Comparison of ENCODE assay signal across 15 cellular contexts in the genomic region with DNA sequence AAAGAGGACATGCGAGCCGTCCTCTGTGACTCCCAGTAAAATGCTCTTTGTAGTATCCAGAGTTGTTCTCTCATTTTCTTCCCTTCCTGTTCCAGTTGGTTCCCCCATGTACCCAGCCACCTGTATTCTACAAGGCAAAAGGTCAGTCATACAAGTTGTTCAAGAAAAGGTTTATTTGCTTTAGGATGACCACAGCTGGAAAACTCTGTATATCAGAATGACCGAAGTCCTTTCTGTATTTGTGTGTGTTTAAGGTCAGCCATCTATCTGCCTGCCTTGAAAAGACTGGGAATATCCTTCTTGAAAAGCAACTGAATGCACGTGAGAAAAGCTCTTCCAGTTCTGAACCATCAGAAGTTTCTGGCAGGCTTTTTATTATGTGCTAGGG. TPM values are rescaled to one million over a fixed set of nuclear protein-coding genes. Genes with fewer than 3 reads are reported as not detected.
"Had no signal": no experiment of that assay in that cellular context is flagged by ENCODE, and none has a peak within 500 bp of the region (broad histone marks: within the 10 kb centered on the region; RNA-seq: fewer than 3 reads in every experiment).

No MANE protein-coding gene starts in this region.

- H3K36me3 ChIP-seq: cardiac muscle cell, left lung, stomach, thyroid gland had no signal

- H3K9me3 ChIP-seq: left lung, stomach, thyroid gland had no signal

- ATAC-seq: left lung had no signal

- DNase-seq: activated CD4-positive, alpha-beta T cell treated with anti-CD3 and anti-CD28 coated beads, Interleukin-2, amount 10 ng/mL, durations not matched to agents 24 days and 14 days; activated naive CD4-positive, alpha-beta T cell treated with Interleukin-2 at 50 U/mL for 16 hours; effector CD4-positive, alpha-beta T cell; left lung; mesendoderm; nephron progenitor cell; stimulated activated CD4-positive, alpha-beta T cell treated with anti-CD3 and anti-CD28 coated beads, Interleukin-4, amount 100 ng/mL, for 1 hour; stimulated activated CD8-positive, alpha-beta memory T cell treated with anti-CD3 and anti-CD28 coated beads, Interleukin-4, amount 100 ng/mL, for 48 hours; stomach; T-helper 9 cell; thyroid gland had no signal

- H3K4me1 ChIP-seq: thyroid gland had no signal

- H3K27ac Mint-ChIP-seq: activated CD4-positive, alpha-beta T cell treated with anti-CD3 and anti-CD28 coated beads, Interleukin-2, amount 10 ng/mL, durations not matched to agents 24 days and 14 days had no signal

- H3K27ac ChIP-seq: cardiac muscle cell, thyroid gland, VCaP had no signal

- H3K4me3 Mint-ChIP-seq: activated CD4-positive, alpha-beta T cell treated with anti-CD3 and anti-CD28 coated beads, Interleukin-2, amount 10 ng/mL, durations not matched to agents 24 days and 14 days; nephron progenitor cell had no signal

- H3K9me3 Mint-ChIP-seq: activated CD4-positive, alpha-beta T cell treated with anti-CD3 and anti-CD28 coated beads, Interleukin-2, amount 10 ng/mL, durations not matched to agents 24 days and 14 days; nephron progenitor cell had no signal

- H3K4me3 ChIP-seq: cardiac muscle cell, left lung, stomach, thyroid gland had no signal

- H3K27me3 ChIP-seq: cardiac muscle cell, left lung, stomach, thyroid gland had no signal

RNA-seq across cellular contexts. Expression of a gene that starts 8.4 kb away (rescaled TPM):
- total RNA-seq: activated CD4-positive, alpha-beta T cell treated with anti-CD3 and anti-CD28 coated beads, Interleukin-2, amount 10 ng/mL, durations not matched to agents 24 days and 14 days; cardiac muscle cell; epithelial cell of proximal tubule; left lung had no signal

RNA-seq across cellular contexts. Expression of a gene that starts 13.6 kb away (rescaled TPM):
- total RNA-seq: activated CD4-positive, alpha-beta T cell treated with anti-CD3 and anti-CD28 coated beads, Interleukin-2, amount 10 ng/mL, durations not matched to agents 24 days and 14 days; cardiac muscle cell; epithelial cell of proximal tubule had no signal

RNA-seq across cellular contexts. Expression of a gene that starts 28.4 kb away (rescaled TPM):
- total RNA-seq: activated CD4-positive, alpha-beta T cell treated with anti-CD3 and anti-CD28 coated beads, Interleukin-2, amount 10 ng/mL, durations not matched to agents 24 days and 14 days; cardiac muscle cell; epithelial cell of proximal tubule had no signal

RNA-seq across cellular contexts. Expression of a gene that starts 29.4 kb away (rescaled TPM):
- total RNA-seq: activated CD4-positive, alpha-beta T cell treated with anti-CD3 and anti-CD28 coated beads, Interleukin-2, amount 10 ng/mL, durations not matched to agents 24 days and 14 days; cardiac muscle cell; epithelial cell of proximal tubule; left lung; omental fat pad; stomach; thyroid gland had no signal

RNA-seq across cellular contexts. Expression of a gene that starts 42.4 kb away (rescaled TPM):
- total RNA-seq: omental fat pad had no signal
